Comparison of ENCODE assay signal across 7 cellular contexts in genomic region chr1:38658883-38659282, GRCh38.
"Had no signal": no experiment of that assay in that cellular context is flagged by ENCODE, and none has a peak within 500 bp of the region (broad histone marks: within the 10 kb centered on the region; RNA-seq: fewer than 3 reads in every experiment).

No MANE protein-coding gene starts in this region.

- H3K4me2 ChIP-seq: KMS-11 had no signal

- FAIRE-seq: HepG2, HTR-8/SVneo had no signal

- DNase-seq: IMR-90, KBM-7, KG1 had no signal

- H3K27ac ChIP-seq: HL-60, KMS-11 had no signal

- ATAC-seq: HepG2 had no signal

- H3K9ac ChIP-seq: KMS-11 had no signal
